9 cellular contexts compared by ENCODE assay signal in the genomic region with DNA sequence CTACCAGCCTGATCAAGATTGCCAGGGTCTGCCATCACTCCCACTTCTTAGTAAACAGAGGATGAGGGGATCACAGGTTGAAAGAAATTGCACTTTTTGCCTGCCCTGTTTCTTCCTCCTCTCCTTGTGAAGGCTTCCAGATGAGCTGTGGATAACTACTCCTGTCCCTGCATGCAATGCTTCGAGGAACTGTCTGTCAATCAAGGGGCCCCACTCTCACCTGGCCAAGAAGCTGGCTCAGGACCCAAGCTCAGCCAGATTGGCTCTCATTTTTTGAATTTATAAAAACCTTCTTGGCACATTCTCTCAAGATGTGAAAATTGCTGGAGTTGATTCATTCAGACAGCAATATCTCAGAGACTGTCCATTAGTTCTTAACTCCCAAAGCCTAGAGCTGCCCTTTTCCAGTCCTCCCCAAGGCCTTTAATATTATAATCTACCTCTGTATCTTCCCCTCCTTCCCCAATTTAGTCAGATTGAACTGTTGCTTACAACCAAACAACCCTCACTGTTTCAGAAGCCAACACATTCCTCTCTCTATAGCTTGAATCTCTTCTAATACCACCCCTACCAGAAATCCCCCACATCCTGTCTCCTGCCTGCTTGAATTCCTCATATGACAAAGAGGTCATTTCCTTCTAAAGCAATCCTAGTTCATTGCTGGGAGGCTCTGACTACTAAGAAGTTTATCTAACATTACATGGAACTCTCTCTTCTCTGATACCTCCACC. TPM values are rescaled to one million over a fixed set of nuclear protein-coding genes. Genes with fewer than 3 reads are reported as not detected.
DNase-seq lines count a peak whose midpoint lies in the region; ATAC-seq and TF ChIP-seq lines count a peak whose summit lies in the region.
"Had no signal": no experiment of that assay in that cellular context is flagged by ENCODE, and none has a peak within 500 bp of the region (broad histone marks: within the 10 kb centered on the region; RNA-seq: fewer than 3 reads in every experiment).

No MANE protein-coding gene starts in this region.

- peaks cover 48% of the 10 kb centered on the region for H3K36me3 ChIP-seq in HUES64 (ENCODE audit: insufficient read depth, low read length)
- H3K36me3 ChIP-seq in fibroblast of lung (ENCODE audit: control insufficient read depth, insufficient read depth, low read length): peaks cover 42% of the 10 kb centered on the region

- H3K4me1 ChIP-seq in HUES64 (ENCODE audit: insufficient read depth, low read length) (peaks cover 40% of the 10 kb centered on the region), fibroblast of lung (ENCODE audit: control insufficient read depth, extremely low read depth, insufficient read depth, low read length) (peaks cover 77% of the 10 kb centered on the region)

- H3K9me3 ChIP-seq in HUES64 (ENCODE audit: insufficient read depth, low read depth, low read length) (no peaks in the 10 kb centered on the region), fibroblast of lung (ENCODE audit: control insufficient read depth, insufficient read depth, low read depth, low read length) (no peaks in the 10 kb centered on the region)

- H3K27ac ChIP-seq in HUES64 (ENCODE audit: low read depth, low read length): peak overlapping the region; percentile 70
- peak overlapping the region; percentile 55 for H3K27ac ChIP-seq in fibroblast of lung (ENCODE audit: insufficient read depth, low read length)

- DNase-seq in fibroblast of lung (ENCODE audit: low read depth in 2 of 2) (peak; percentile 34 to 56), retinal pigment epithelial cell (ENCODE audit: low read depth) (peak; percentile 69), NCI-H1092 treated with DMSO at 0.1 percent for 48 hours (lab: John Stamatoyannopoulos, UW) (no peak), dedifferentiated amniotic fluid mesenchymal stem cell (ENCODE audit: extremely low spot score) (no peak), amniotic stem cell (lab: John Stamatoyannopoulos, UW) (no peak)
- DNase-seq: NCI-H510A had no signal

- WGBS in HUES64: 97% methylated on average over 1 of the region's 1 CpG

- no peak overlapping the region for H3K4me3 ChIP-seq in HUES64 (ENCODE audit: low read length)
- H3K4me3 ChIP-seq in fibroblast of lung (replicated peaks in 1 of 4; ENCODE audit: control extremely low read depth in 1 of 4, insufficient read depth in 1 of 4, low read depth in 3 of 4, low read length in 4 of 4): no peak overlapping the region
- H3K4me3 ChIP-seq in retinal pigment epithelial cell (ENCODE audit: low read length): no peak overlapping the region

- H2AFZ ChIP-seq in fibroblast of lung (ENCODE audit: low read length): no peak overlapping the region

- 0 out of 2 replicates have a peak overlapping the region, but pooled peaks have one; percentile 31 for H3K9ac ChIP-seq in HUES64 (ENCODE audit: low read depth, low read length)
- no peak overlapping the region for H3K9ac ChIP-seq in fibroblast of lung (ENCODE audit: insufficient read depth, low read length)

- no peaks in the 10 kb centered on the region for H3K27me3 ChIP-seq in HUES64 (ENCODE audit: insufficient read depth, low read length)
- no peaks in the 10 kb centered on the region for H3K27me3 ChIP-seq in fibroblast of lung (ENCODE audit: control insufficient read depth, insufficient read depth, low read length)

- no peak for TF ChIP-seq CTCF in fibroblast of lung (conservative IDR thresholded peaks at IDR 0.05 in 1 of 2, IDR thresholded peaks at IDR 0.05 in 1 of 2; ENCODE audit: low read depth in 1 of 2, low read length in 2 of 2)
- no peak for TF ChIP-seq CTCF in retinal pigment epithelial cell (conservative IDR thresholded peaks at IDR 0.05; ENCODE audit: low read depth, low read length)

- H3K79me2 ChIP-seq in fibroblast of lung (ENCODE audit: control insufficient read depth, insufficient read depth, low read length): peaks cover 92% of the 10 kb centered on the region

- no peaks in the 10 kb centered on the region for H4K20me1 ChIP-seq in fibroblast of lung (ENCODE audit: control insufficient read depth, extremely low read depth, insufficient read depth, low read length)

- ATAC-seq in GM18907 (IDR thresholded peaks at IDR 0.05; ENCODE audit: unreplicated experiment) (peak; percentile 73), GM21526 (IDR thresholded peaks at IDR 0.05; ENCODE audit: low FRiP score, unreplicated experiment) (no peak)

- H3K4me2 ChIP-seq in fibroblast of lung (ENCODE audit: extremely low read depth, insufficient read depth, low read length): peak overlapping the region; percentile 30

RNA-seq across cellular contexts. Expression of a gene that starts 11.3 kb away (rescaled TPM):
- polyA plus RNA-seq in HUES64 (2013, experiment 1 of 2): 236 TPM
- 250 TPM for polyA plus RNA-seq in HUES64 (2013, experiment 2 of 2)
- total RNA-seq in fibroblast of lung: 408 and 448 TPM in 2 replicates
- 3,177 and 6,513 TPM in 2 replicates for polyA plus RNA-seq in fibroblast of lung
- 2,724 and 6,217 TPM in 2 replicates for polyA plus RNA-seq in fibroblast of lung (2012)
- polyA minus RNA-seq in fibroblast of lung (ENCODE audit: low replicate concordance): 2,926 and 5,651 TPM in 2 replicates

Comparison
In these comparisons a context has a peak if more than half of its experiments do, and no peak if none do; other contexts are left out.
1. DNase-seq: peak in fibroblast of lung (2 of 2) and retinal pigment epithelial cell (single experiment); none in NCI-H1092 treated with DMSO at 0.1 percent for 48 hours (single experiment), dedifferentiated amniotic fluid mesenchymal stem cell (single experiment) and amniotic stem cell (single experiment).